In genomic region chr1:241519308-241520079, GRCh38 we compare ENCODE assay signal across 1 cellular context.
TF ChIP-seq lines count a peak whose summit lies in the region.

Gene FH, minus strand, starts transcription at chr1:241519755. Its CDS starts 33 bp downstream, at chr1:241519722.

TF ChIP-seq in HepG2, 621 proteins besides CTCF, POLR2A, EP300 and RAD21 (continued from another document and continues in another):
- TF ChIP-seq ZNF704 (CRISPR knock-in tag; IDR thresholded peaks at IDR 0.05; ENCODE audit: borderline replicate concordance) (no peak), HNF1A (IDR thresholded peaks at IDR 0.05; ENCODE audit: low read depth) (no peak), HNF1A (CRISPR knock-in tag; IDR thresholded peaks at IDR 0.05; ENCODE audit: borderline replicate concordance) (no peak), SMARCE1 (IDR thresholded peaks at IDR 0.05; ENCODE audit: borderline replicate concordance) (no peak), HNRNPUL1 (IDR thresholded peaks at IDR 0.05; ENCODE audit: low read depth, low read length) (no peak), BATF2 (CRISPR knock-in tag; IDR thresholded peaks at IDR 0.05) (no peak), RBM39 (IDR thresholded peaks at IDR 0.05; ENCODE audit: low read depth, low read length, poor library complexity, severe bottlenecking) (no peak), CCDC6 (CRISPR knock-in tag; IDR thresholded peaks at IDR 0.05) (peak; percentile 75; the same call in 1 of the 2 replicates), CEBPG (CRISPR knock-in tag; IDR thresholded peaks at IDR 0.05) (no peak), RNF2 (conservative IDR thresholded peaks at IDR 0.05; ENCODE audit: low read depth) (0 out of 2 replicates have a peak, but pooled peaks have one; percentile 68), ZNF256 (CRISPR knock-in tag; conservative IDR thresholded peaks at IDR 0.05) (no peak), SAFB2 (CRISPR knock-in tag; IDR thresholded peaks at IDR 0.05; ENCODE audit: borderline replicate concordance, low read depth) (no peak), GATAD2A (CRISPR knock-in tag; IDR thresholded peaks at IDR 0.05) (peak; percentile 36; the same call in 1 of the 2 replicates), E2F5 (CRISPR knock-in tag; conservative IDR thresholded peaks at IDR 0.05) (0 out of 2 replicates have a peak, but pooled peaks have one; percentile 24), ATF4 (CRISPR knock-in tag; IDR thresholded peaks at IDR 0.05) (no peak), GATA4 (IDR thresholded peaks at IDR 0.05; ENCODE audit: borderline replicate concordance, low read depth) (0 out of 2 replicates have a peak, but pooled peaks have one; percentile 67), ZNF780A (CRISPR knock-in tag; IDR thresholded peaks at IDR 0.05) (no peak), ZNF431 (CRISPR knock-in tag; IDR thresholded peaks at IDR 0.05; ENCODE audit: borderline replicate concordance, low read depth) (no peak; the same call in 1 of the 2 replicates), ZNF17 (CRISPR knock-in tag; IDR thresholded peaks at IDR 0.05) (no peak), ZNF562 (CRISPR knock-in tag; IDR thresholded peaks at IDR 0.05; ENCODE audit: borderline replicate concordance) (no peak), ZNF724P (CRISPR knock-in tag; IDR thresholded peaks at IDR 0.05; ENCODE audit: borderline replicate concordance) (no peak), ZNF484 (CRISPR knock-in tag; IDR thresholded peaks at IDR 0.05; ENCODE audit: borderline replicate concordance, low read depth) (no peak), CREB3 (CRISPR knock-in tag; IDR thresholded peaks at IDR 0.05) (no peak; the same call in 1 of the 2 replicates), JARID2 (CRISPR knock-in tag; IDR thresholded peaks at IDR 0.05; ENCODE audit: insufficient replicate concordance) (no peak), FOXC1 (CRISPR knock-in tag; IDR thresholded peaks at IDR 0.05; ENCODE audit: borderline replicate concordance) (0 out of 2 replicates have a peak, but pooled peaks have one; percentile 73), ZNF790 (CRISPR knock-in tag; IDR thresholded peaks at IDR 0.05; ENCODE audit: borderline replicate concordance) (no peak), ZNF276 (CRISPR knock-in tag; IDR thresholded peaks at IDR 0.05; ENCODE audit: low read depth) (no peak; the same call in 1 of the 2 replicates), ZFP36L2 (CRISPR knock-in tag; IDR thresholded peaks at IDR 0.05) (no peak), TFDP1 (CRISPR knock-in tag; IDR thresholded peaks at IDR 0.05; ENCODE audit: borderline replicate concordance) (peak; percentile 22; the same call in 1 of the 2 replicates), HNRNPLL (IDR thresholded peaks at IDR 0.05; ENCODE audit: low read depth, low read length, poor library complexity, severe bottlenecking) (peak; percentile 42), ZNF615 (CRISPR knock-in tag; IDR thresholded peaks at IDR 0.05; ENCODE audit: borderline replicate concordance) (0 out of 2 replicates have a peak, but pooled peaks have one; percentile 26), AKAP8 (CRISPR knock-in tag; IDR thresholded peaks at IDR 0.05) (0 out of 2 replicates have a peak, but pooled peaks have one; percentile 49), ZIK1 (CRISPR knock-in tag; IDR thresholded peaks at IDR 0.05; ENCODE audit: borderline replicate concordance, low read depth) (no peak; the same call in 1 of the 2 replicates), ZC3H4 (CRISPR knock-in tag; IDR thresholded peaks at IDR 0.05; ENCODE audit: borderline replicate concordance) (peak; percentile 20; the same call in 1 of the 2 replicates), KLF12 (CRISPR knock-in tag; IDR thresholded peaks at IDR 0.05; ENCODE audit: borderline replicate concordance) (no peak; the same call in 1 of the 2 replicates), IRF1 (CRISPR knock-in tag; IDR thresholded peaks at IDR 0.05; ENCODE audit: low read depth) (no peak), PAX8 (CRISPR knock-in tag; IDR thresholded peaks at IDR 0.05; ENCODE audit: borderline replicate concordance) (no peak), KLF13 (CRISPR knock-in tag; IDR thresholded peaks at IDR 0.05) (0 out of 2 replicates have a peak, but pooled peaks have one; percentile 70), ARID2 (CRISPR knock-in tag; IDR thresholded peaks at IDR 0.05; ENCODE audit: borderline replicate concordance) (0 out of 2 replicates have a peak, but pooled peaks have one; percentile 42), ELF4 (CRISPR knock-in tag; IDR thresholded peaks at IDR 0.05; ENCODE audit: borderline replicate concordance) (no peak), CBX5 (CRISPR knock-in tag; IDR thresholded peaks at IDR 0.05; ENCODE audit: borderline replicate concordance) (no peak), THRA (CRISPR knock-in tag; IDR thresholded peaks at IDR 0.05; ENCODE audit: borderline replicate concordance) (peak; percentile 40; the same call in 1 of the 2 replicates), ZNF292 (CRISPR knock-in tag; IDR thresholded peaks at IDR 0.05; ENCODE audit: borderline replicate concordance, low read depth) (no peak), ZFP82 (CRISPR knock-in tag; IDR thresholded peaks at IDR 0.05; ENCODE audit: borderline replicate concordance) (peak; percentile 31; the same call in 1 of the 2 replicates), UBTF (CRISPR knock-in tag; IDR thresholded peaks at IDR 0.05) (peak; percentile 96), DNMT3B (CRISPR knock-in tag; conservative IDR thresholded peaks at IDR 0.05) (0 out of 2 replicates have a peak, but pooled peaks have one; percentile 46), ZNF567 (CRISPR knock-in tag; IDR thresholded peaks at IDR 0.05; ENCODE audit: borderline replicate concordance) (peak; percentile 78; the same call in 1 of the 2 replicates), ZNF761 (CRISPR knock-in tag; conservative IDR thresholded peaks at IDR 0.05) (no peak; the same call in 1 of the 2 replicates)
